Comparison of ENCODE assay signal across 7 cellular contexts in the genomic region with DNA sequence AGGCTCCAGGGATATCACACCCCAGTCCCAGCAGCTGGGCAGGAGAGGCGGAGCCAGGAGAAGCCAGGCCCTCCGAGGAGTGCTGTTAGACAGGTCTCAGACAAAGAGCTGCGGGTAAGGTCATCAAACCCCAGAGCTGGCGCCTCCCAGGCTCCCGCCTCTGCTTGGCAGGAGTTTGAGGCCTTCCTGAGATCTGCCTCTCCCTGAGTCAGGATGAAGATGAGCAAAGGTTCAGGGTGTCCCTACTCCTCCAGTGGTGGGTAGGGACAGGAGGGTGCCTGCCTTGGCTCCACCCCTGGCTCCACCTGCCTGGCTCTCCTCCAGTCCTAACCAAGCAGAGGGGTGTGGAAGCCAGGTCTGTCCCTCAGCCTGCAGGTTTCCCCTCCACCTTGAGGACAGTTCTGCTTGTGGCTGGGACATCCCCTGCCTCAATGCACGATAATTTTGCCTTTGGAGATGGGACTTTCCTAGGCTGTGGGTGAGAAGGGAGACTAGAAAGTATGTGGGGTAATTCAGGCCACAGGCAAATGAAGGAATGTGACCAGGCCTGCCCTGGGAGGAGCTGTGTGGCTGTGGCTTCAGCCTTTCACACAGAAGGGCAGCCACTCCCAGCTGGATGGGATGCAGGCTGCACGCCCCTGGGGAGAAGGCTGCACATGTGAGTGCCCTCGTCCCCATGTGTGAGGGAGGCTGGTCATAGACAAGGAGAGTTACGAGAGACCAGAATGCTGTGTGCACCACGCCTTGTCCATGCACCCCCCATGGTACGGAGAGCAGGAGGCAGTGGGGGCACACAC. TPM values are rescaled to one million over a fixed set of nuclear protein-coding genes. Genes with fewer than 3 reads are reported as not detected.
DNase-seq lines count a peak whose midpoint lies in the region; ATAC-seq and TF ChIP-seq lines count a peak whose summit lies in the region.

No MANE protein-coding gene starts in this region.

- peak; percentile 83 for DNase-seq in GM13977 (ENCODE audit: low spot score)
- DNase-seq in GM23248 = peak; percentile 49
- no peak for DNase-seq in NT2/D1 (ENCODE audit: low read depth, low spot score)
- peak in 2 of 3 donors; percentile 51 to 78 for DNase-seq in right lobe of liver
- no peak for DNase-seq in activated gamma-delta T cell treated with Interleukin-2 at 50 U/mL for 16 hours
- no peak for DNase-seq in CD1c-positive myeloid dendritic cell (ENCODE audit: extremely low spot score)

- H3K79me2 ChIP-seq in GM23248 (ENCODE audit: insufficient read depth) = no peaks in the 10 kb centered on the region

- H3K27me3 ChIP-seq in GM23248 (replicated peaks; ENCODE audit: insufficient read depth) (peaks cover 4% of the 10 kb centered on the region; the same call in 1 of the 2 replicates), NT2/D1 (ENCODE audit: insufficient read depth, insufficient read length) (peaks cover 11% of the 10 kb centered on the region), right lobe of liver (no peaks in the 10 kb centered on the region)

- H3F3A ChIP-seq in GM23248 (ENCODE audit: insufficient read depth) = no peaks in the 10 kb centered on the region

- H3K9ac ChIP-seq in GM23248 = no peak overlapping the region
- H3K9ac ChIP-seq in NT2/D1 (ENCODE audit: insufficient read length, low read depth) = peak overlapping the region; percentile 53

- no peaks in the 10 kb centered on the region for H4K20me1 ChIP-seq in GM23248 (ENCODE audit: insufficient read depth)

- in situ Hi-C loops in GM13977 (cut with MboI; ENCODE audit: low pct_unique_long_range_greater_than_20kb, low sequenced_read_pairs, unreplicated experiment) (no loop called here), GM23248 (cut with MboI) (no loop called here)

- H3K9me3 ChIP-seq in GM23248 (ENCODE audit: low read depth) = no peaks in the 10 kb centered on the region
- H3K9me3 ChIP-seq in NT2/D1 (ENCODE audit: insufficient read depth, low read length) = no peaks in the 10 kb centered on the region
- H3K9me3 ChIP-seq in right lobe of liver = no peaks in the 10 kb centered on the region

- 71 to 73% methylated on average over 11 of the region's 11 CpGs for WGBS in GM23248 (ENCODE audit: low coverage in 1 of 2, low lambda C conversion rate in 2 of 2, missing lambda C conversion rate in 2 of 2), 2 experiments
- WGBS in right lobe of liver (ENCODE audit: insufficient coverage, low coverage, low lambda C conversion rate, missing lambda C conversion rate) = 40% methylated on average over 1 of the region's 11 CpGs

- H3K4me1 ChIP-seq in GM23248 (ENCODE audit: insufficient read depth) (peaks cover 7% of the 10 kb centered on the region; the same call in 1 of the 2 replicates), NT2/D1 (ENCODE audit: insufficient read depth, insufficient read length) (peaks cover 57% of the 10 kb centered on the region), right lobe of liver (peaks cover 0 to 13% (median 0%) of the 10 kb centered on the region in 4 donors)

- no peak overlapping the region for H3K27ac ChIP-seq in GM23248
- no peak overlapping the region for H3K27ac ChIP-seq in right lobe of liver

- no peaks in the 10 kb centered on the region for H3K9me2 ChIP-seq in GM23248 (ENCODE audit: insufficient read depth)

- intact Hi-C loops in right lobe of liver (cut with DNase I) = no loop called here

- no peak overlapping the region for H3K4me3 ChIP-seq in GM23248
- no peak overlapping the region for H3K4me3 ChIP-seq in NT2/D1 (ENCODE audit: insufficient read length, low read depth)
- H3K4me3 ChIP-seq in right lobe of liver = no peak overlapping the region

- TF ChIP-seq POLR2A in right lobe of liver (IDR thresholded peaks at IDR 0.05) = no peak

- no peak overlapping the region for H2AFZ ChIP-seq in GM23248

- TF ChIP-seq CTCF in GM13977 (IDR thresholded peaks at IDR 0.05; ENCODE audit: extremely low read depth, insufficient read depth, missing control alignments) = no peak
- no peak for TF ChIP-seq CTCF in right lobe of liver (IDR thresholded peaks at IDR 0.05)

- H3K4me2 ChIP-seq in GM23248 (ENCODE audit: unreplicated experiment) = no peak overlapping the region

- peak; percentile 25 to 59 (median 42) for ATAC-seq in right lobe of liver
- no peak for ATAC-seq in HG03565 (IDR thresholded peaks at IDR 0.05; ENCODE audit: unreplicated experiment)

- H3K36me3 ChIP-seq in GM23248 (ENCODE audit: low read depth) (no peaks in the 10 kb centered on the region), NT2/D1 (ENCODE audit: insufficient read depth, insufficient read length, low read length) (peaks cover 38% of the 10 kb centered on the region), right lobe of liver (no peaks in the 10 kb centered on the region)

RNA-seq across cellular contexts. Expression of gene PLEKHG6, which starts 2.2 kb away (rescaled TPM):
- total RNA-seq in GM23248 (2014; rRNA removed; shearing (Covaris generic)) = not detected in 2 replicates
- polyA plus RNA-seq in GM23248 (2016; fragmentation: Nextera tagmentation; extraction: Ambion mirVana) = 0.30 TPM in 1 of 2 replicates, not detected in the other
- total RNA-seq in right lobe of liver = 1 to 10 TPM; 2.3 to 5.5 (median 3.3) TPM

RNA-seq across cellular contexts. Expression of gene TNFRSF1A, which starts 29.1 kb away (rescaled TPM):
- 247 and 343 TPM in 2 replicates for total RNA-seq in GM23248 (2014; rRNA removed; shearing (Covaris generic))
- polyA plus RNA-seq in GM23248 (2016; fragmentation: Nextera tagmentation; extraction: Ambion mirVana) = 183 and 197 TPM in 2 replicates
- 100 to 1,000 TPM in 4 of 6 experiments, 10 to 100 TPM in 2; 70.6 to 199 (median 117) TPM for total RNA-seq in right lobe of liver

Comparison
In these comparisons a context has a peak if more than half of its experiments do, and no peak if none do; other contexts are left out.
1. DNase-seq: peak in GM13977 (single experiment), GM23248 (single experiment) and right lobe of liver (2 of 3); none in NT2/D1 (single experiment), activated gamma-delta T cell treated with Interleukin-2 at 50 U/mL for 16 hours (single experiment) and CD1c-positive myeloid dendritic cell (single experiment).